18 cellular contexts compared by ENCODE assay signal in the genomic region with DNA sequence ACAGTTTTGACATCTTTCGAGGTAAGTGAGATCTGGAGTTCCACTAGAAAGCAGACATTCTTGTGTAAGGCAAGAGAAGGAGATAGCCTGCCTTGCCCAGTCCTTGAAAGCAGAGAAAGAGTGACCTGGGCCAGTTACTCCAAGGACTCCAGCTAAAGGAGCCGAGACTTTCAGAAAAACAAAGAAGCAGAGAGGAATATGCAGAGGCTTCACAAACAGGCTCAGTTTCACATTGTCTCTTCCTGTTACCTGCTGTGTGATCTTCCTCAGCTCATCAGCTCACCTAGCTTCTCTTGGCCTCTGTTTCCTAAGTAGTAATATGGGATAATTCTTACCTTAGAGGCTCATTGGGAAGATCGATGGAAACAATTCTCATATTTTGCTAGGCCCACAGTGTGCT.
"Had no signal": no experiment of that assay in that cellular context is flagged by ENCODE, and none has a peak within 500 bp of the region (broad histone marks: within the 10 kb centered on the region; RNA-seq: fewer than 3 reads in every experiment).

No MANE protein-coding gene starts in this region.

- H3K4me3 ChIP-seq: esophagus squamous epithelium, gastroesophageal sphincter, psoas muscle, skin epidermis, stomach, thoracic aorta, transverse colon had no signal

- H3K4me1 ChIP-seq: esophagus squamous epithelium, gastroesophageal sphincter, psoas muscle, transverse colon had no signal

- H3K36me3 ChIP-seq: esophagus squamous epithelium, gastroesophageal sphincter, neutrophil, stomach, thoracic aorta, transverse colon had no signal

- H3K36me3 Mint-ChIP-seq: naive thymus-derived CD4-positive, alpha-beta T cell had no signal

- FAIRE-seq: islet of Langerhans had no signal

- H3K4me1 Mint-ChIP-seq: nephron progenitor cell had no signal

- H3K9me3 ChIP-seq: esophagus squamous epithelium, gastroesophageal sphincter, neutrophil, stomach, thoracic aorta, transverse colon had no signal

- H3K27ac ChIP-seq: esophagus squamous epithelium, gastroesophageal sphincter, neutrophil, psoas muscle, skin epidermis, stomach, thoracic aorta, transverse colon had no signal

- H3K4me3 Mint-ChIP-seq: dendritic cell treated with granulocyte-macrophage colony-stimulating factor and Interleukin-4, amounts not matched to agents 40 ng/mL and 50 ng/mL, for 4 days; effector memory CD8-positive, alpha-beta T cell; naive thymus-derived CD4-positive, alpha-beta T cell; nephron progenitor cell had no signal

- ATAC-seq: effector memory CD8-positive, alpha-beta T cell; gastroesophageal sphincter; naive thymus-derived CD4-positive, alpha-beta T cell; psoas muscle; sciatic nerve had no signal

- H3K9me3 Mint-ChIP-seq: dendritic cell treated with granulocyte-macrophage colony-stimulating factor and Interleukin-4, amounts not matched to agents 40 ng/mL and 50 ng/mL, for 4 days; effector memory CD8-positive, alpha-beta T cell had no signal

- H3K27me3 ChIP-seq: esophagus squamous epithelium, gastroesophageal sphincter, neutrophil, stomach, transverse colon had no signal

- H3K27me3 Mint-ChIP-seq: dendritic cell treated with granulocyte-macrophage colony-stimulating factor and Interleukin-4, amounts not matched to agents 40 ng/mL and 50 ng/mL, for 4 days; effector memory CD8-positive, alpha-beta T cell had no signal

- DNase-seq: effector memory CD8-positive, alpha-beta T cell; esophagus squamous epithelium; foreskin fibroblast; kidney glomerular epithelial cell; naive thymus-derived CD4-positive, alpha-beta T cell; nephron progenitor cell; psoas muscle; stimulated activated naive CD4-positive, alpha-beta T cell; stomach; substantia nigra; transverse colon had no signal

- H3K27ac Mint-ChIP-seq: dendritic cell treated with granulocyte-macrophage colony-stimulating factor and Interleukin-4, amounts not matched to agents 40 ng/mL and 50 ng/mL, for 4 days; effector memory CD8-positive, alpha-beta T cell; naive thymus-derived CD4-positive, alpha-beta T cell; nephron progenitor cell had no signal
